28 cellular contexts compared by ENCODE assay signal in the genomic region with DNA sequence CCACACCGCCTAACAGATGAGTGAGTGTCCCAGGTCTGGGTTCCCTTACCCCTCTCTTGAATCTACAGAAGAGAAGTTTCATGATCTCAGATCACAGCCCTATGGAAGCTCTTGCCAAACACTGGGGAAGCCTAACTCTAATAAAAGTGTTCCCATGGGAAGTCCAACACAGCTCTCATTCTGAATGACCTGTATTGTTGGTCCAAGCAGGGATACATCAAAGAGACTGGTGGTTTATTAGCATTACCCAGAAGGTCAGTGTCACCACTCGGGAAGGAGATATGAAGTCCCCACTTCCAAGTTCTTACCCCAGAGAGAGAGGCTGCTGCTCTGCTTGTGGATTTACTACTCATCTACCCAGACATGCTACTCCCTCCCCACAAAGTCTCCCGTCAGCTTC.
"Had no signal": no experiment of that assay in that cellular context is flagged by ENCODE, and none has a peak within 500 bp of the region (broad histone marks: within the 10 kb centered on the region; RNA-seq: fewer than 3 reads in every experiment).

No MANE protein-coding gene starts in this region.

- H3K4me1 Mint-ChIP-seq: endodermal cell, mesothelial cell of epicardium had no signal

- H3K27ac Mint-ChIP-seq: dendritic cell treated with granulocyte-macrophage colony-stimulating factor and Interleukin-4, amounts not matched to agents 40 ng/mL and 50 ng/mL, for 4 days; effector memory CD8-positive, alpha-beta T cell; endodermal cell; mesothelial cell of epicardium; naive B cell had no signal

- H3K4me3 Mint-ChIP-seq: dendritic cell treated with granulocyte-macrophage colony-stimulating factor and Interleukin-4, amounts not matched to agents 40 ng/mL and 50 ng/mL, for 4 days; effector memory CD8-positive, alpha-beta T cell; endodermal cell; mesothelial cell of epicardium; naive B cell had no signal

- H3K27me3 Mint-ChIP-seq: dendritic cell treated with granulocyte-macrophage colony-stimulating factor and Interleukin-4, amounts not matched to agents 40 ng/mL and 50 ng/mL, for 4 days; naive B cell had no signal

- H3K27ac ChIP-seq: colonic mucosa, epithelial cell of prostate, esophagus squamous epithelium, gastrocnemius medialis, heart right ventricle, left lung, lower lobe of right lung had no signal

- FAIRE-seq: endometrium, islet of Langerhans, keratinocyte had no signal

- H3K36me3 ChIP-seq: colonic mucosa, gastrocnemius medialis, left lung, lower lobe of right lung had no signal

- H3K27me3 ChIP-seq: colonic mucosa, esophagus squamous epithelium, gastrocnemius medialis, heart right ventricle, left lung had no signal

- H3K36me3 Mint-ChIP-seq: mesothelial cell of epicardium, naive B cell had no signal

- H3K4me1 ChIP-seq: colonic mucosa, esophagus squamous epithelium, gastrocnemius medialis, heart right ventricle, left lung, lower lobe of right lung had no signal

- H3K4me3 ChIP-seq: colonic mucosa, esophagus squamous epithelium, gastrocnemius medialis, heart right ventricle, left lung, lower lobe of right lung, mucosa of descending colon had no signal

- H3K9me3 Mint-ChIP-seq: dendritic cell treated with granulocyte-macrophage colony-stimulating factor and Interleukin-4, amounts not matched to agents 40 ng/mL and 50 ng/mL, for 4 days; effector memory CD8-positive, alpha-beta T cell; endodermal cell had no signal

- H3K9me3 ChIP-seq: colonic mucosa, esophagus squamous epithelium, gastrocnemius medialis, heart right ventricle, left lung, lower lobe of right lung, mucosa of descending colon had no signal

- ATAC-seq: effector memory CD8-positive, alpha-beta T cell; esophagus mucosa; gastrocnemius medialis; heart right ventricle; left cardiac atrium; left lung; left ventricle myocardium superior; lower lobe of right lung; mucosa of descending colon had no signal

- DNase-seq: colonic mucosa; cortex of kidney; effector CD8-positive, alpha-beta T cell; effector memory CD8-positive, alpha-beta T cell; endodermal cell; erythroblast; esophagus squamous epithelium; foreskin fibroblast; foreskin melanocyte; gastrocnemius medialis; glutamatergic neuron; head of caudate nucleus; heart right ventricle; hippocampal formation; left cardiac atrium; left lung; left ventricle myocardium superior; lower lobe of right lung; mesenchymal stem cell; mucosa of descending colon; naive B cell had no signal
